Comparison of ENCODE assay signal across 14 cellular contexts in the genomic region with DNA sequence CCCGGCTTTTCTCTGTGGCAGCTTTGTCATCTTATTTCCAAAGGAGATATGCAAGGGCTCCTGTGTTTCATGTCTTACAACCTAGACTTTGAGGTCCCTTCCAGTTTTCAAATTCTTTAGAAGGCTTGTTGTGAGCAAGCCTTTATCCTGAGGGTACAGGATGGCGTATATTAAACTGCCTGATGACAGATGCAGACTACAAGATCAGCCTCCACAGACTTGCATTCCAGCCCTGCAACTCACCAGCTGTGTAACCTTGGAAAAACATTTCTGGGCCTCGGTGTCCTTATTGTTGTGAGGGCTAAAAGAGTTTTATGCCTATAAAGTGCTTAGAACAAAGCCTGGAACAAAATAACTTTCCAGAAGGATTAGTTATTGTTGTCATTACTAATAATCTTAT. TPM values are rescaled to one million over a fixed set of nuclear protein-coding genes. Genes with fewer than 3 reads are reported as not detected.
DNase-seq lines count a peak whose midpoint lies in the region; TF ChIP-seq lines count a peak whose summit lies in the region.
"Had no signal": no experiment of that assay in that cellular context is flagged by ENCODE, and none has a peak within 500 bp of the region (broad histone marks: within the 10 kb centered on the region; RNA-seq: fewer than 3 reads in every experiment).

No MANE protein-coding gene starts in this region.

- no peaks in the 10 kb centered on the region for H3K27me3 ChIP-seq in GM23248 (replicated peaks; ENCODE audit: insufficient read depth)
- H3K27me3 ChIP-seq in adipocyte (replicated peaks; ENCODE audit: control insufficient read depth, insufficient read depth, low read length), result peaks cover 4% of the 10 kb centered on the region
- H3K27me3 ChIP-seq: suprapubic skin had no signal

- peak overlapping the region; percentile 10; the same call in 1 of the 2 replicates for H3K9ac ChIP-seq in GM23248
- H3K9ac ChIP-seq in adipocyte (ENCODE audit: low read length), result no peak overlapping the region

- H3K79me2 ChIP-seq in GM23248 (ENCODE audit: insufficient read depth), result no peaks in the 10 kb centered on the region

- in situ Hi-C loops in GM23248 (cut with MboI), result no loop called here

- H3K36me3 ChIP-seq in GM23248 (ENCODE audit: low read depth) (no peaks in the 10 kb centered on the region), adipocyte (ENCODE audit: control insufficient read depth, insufficient read depth, low read length, severe bottlenecking) (no peaks in the 10 kb centered on the region)
- H3K36me3 ChIP-seq: suprapubic skin had no signal

- H3K4me3 ChIP-seq in GM23248, result peak overlapping the region; percentile 7
- no peak overlapping the region for H3K4me3 ChIP-seq in adipocyte (ENCODE audit: low read length)
- H3K4me3 ChIP-seq in fibroblast of the aortic adventitia (ENCODE audit: low read depth, low read length), result no peak overlapping the region
- no peak overlapping the region for H3K4me3 ChIP-seq in skeletal muscle cell (ENCODE audit: low read depth, low read length)
- H3K4me3 ChIP-seq: suprapubic skin had no signal

- 0 out of 2 replicates have a peak overlapping the region, but pooled peaks have one; percentile 4 for H2AFZ ChIP-seq in GM23248

- H4K20me1 ChIP-seq in GM23248 (ENCODE audit: insufficient read depth), result no peaks in the 10 kb centered on the region

- H3K9me3 ChIP-seq in GM23248 (ENCODE audit: low read depth) (no peaks in the 10 kb centered on the region), adipocyte (ENCODE audit: control insufficient read depth, low read length) (no peaks in the 10 kb centered on the region)
- H3K9me3 ChIP-seq: suprapubic skin had no signal

- H3F3A ChIP-seq in GM23248 (ENCODE audit: insufficient read depth), result peaks cover 32% of the 10 kb centered on the region

- H3K27ac ChIP-seq in GM23248, result peak overlapping the region; percentile 59
- H3K27ac ChIP-seq: suprapubic skin had no signal

- no peak for TF ChIP-seq CTCF in fibroblast of the aortic adventitia (IDR thresholded peaks at IDR 0.05; ENCODE audit: insufficient read depth, low read length)

- no peaks in the 10 kb centered on the region for H3K9me2 ChIP-seq in GM23248 (ENCODE audit: insufficient read depth)

- WGBS in GM23248 (ENCODE audit: low coverage in 1 of 2, low lambda C conversion rate in 2 of 2, missing lambda C conversion rate in 2 of 2), 2 experiments, result 23 to 28% methylated on average over 3 of the region's 3 CpGs

- DNase-seq in GM23248, result peak; percentile 92
- DNase-seq in adipocyte (ENCODE audit: low read depth), result peak; percentile 82
- DNase-seq in fibroblast of the aortic adventitia (ENCODE audit: low read depth), result peak; percentile 74
- DNase-seq in skeletal muscle cell (ENCODE audit: low read depth), result peak; percentile 72
- no peak for DNase-seq in A172 (ENCODE audit: low spot score)
- no peak for DNase-seq in activated effector memory CD4-positive, alpha-beta T cell treated with anti-CD3 and anti-CD28 coated beads, Interleukin-2, amount 50 U/mL, for 16 hours
- no peak for DNase-seq in HT-29 (ENCODE audit: low spot score)
- DNase-seq: COR-L47, foreskin melanocyte, natural killer cell, NCI-H774, SHP77 treated with DMSO at 0.1 percent for 48 hours, small intestine had no signal

- peaks cover 28% of the 10 kb centered on the region for H3K4me1 ChIP-seq in GM23248 (ENCODE audit: insufficient read depth)
- H3K4me1 ChIP-seq in adipocyte (ENCODE audit: control insufficient read depth, insufficient read depth, low read length), result peaks cover 47% of the 10 kb centered on the region
- H3K4me1 ChIP-seq: suprapubic skin had no signal

- peak overlapping the region; percentile 61 for H3K4me2 ChIP-seq in GM23248 (ENCODE audit: unreplicated experiment)

RNA-seq across cellular contexts. Expression of gene ABCA3, which starts 25.4 kb away (rescaled TPM):
- 0.76 and 2.1 TPM in 2 replicates for total RNA-seq in GM23248 (2014; rRNA removed; shearing (Covaris generic))
- polyA plus RNA-seq in GM23248 (2016; fragmentation: Nextera tagmentation; extraction: Ambion mirVana), result 0.47 and 0.64 TPM in 2 replicates
- total RNA-seq in fibroblast of the aortic adventitia (ENCODE audit: low replicate concordance), result 1.8 and 2.4 TPM in 2 replicates
- 17.3 and 19.5 TPM in 2 replicates for total RNA-seq in A172 (2014; rRNA removed; shearing (Covaris generic))
- total RNA-seq in HT-29 (2014; rRNA removed; shearing (Covaris generic)), result under 0.01 and 2.5 TPM in 2 replicates

Comparison
In these comparisons a context has a peak if more than half of its experiments do, and no peak if none do; other contexts are left out.
1. DNase-seq: peak in GM23248 (single experiment), adipocyte (single experiment), fibroblast of the aortic adventitia (single experiment) and skeletal muscle cell (single experiment); none in A172 (single experiment), activated effector memory CD4-positive, alpha-beta T cell treated with anti-CD3 and anti-CD28 coated beads, Interleukin-2, amount 50 U/mL, for 16 hours (single experiment) and HT-29 (single experiment).